Comparison of ENCODE assay signal across 12 cellular contexts in the genomic region with DNA sequence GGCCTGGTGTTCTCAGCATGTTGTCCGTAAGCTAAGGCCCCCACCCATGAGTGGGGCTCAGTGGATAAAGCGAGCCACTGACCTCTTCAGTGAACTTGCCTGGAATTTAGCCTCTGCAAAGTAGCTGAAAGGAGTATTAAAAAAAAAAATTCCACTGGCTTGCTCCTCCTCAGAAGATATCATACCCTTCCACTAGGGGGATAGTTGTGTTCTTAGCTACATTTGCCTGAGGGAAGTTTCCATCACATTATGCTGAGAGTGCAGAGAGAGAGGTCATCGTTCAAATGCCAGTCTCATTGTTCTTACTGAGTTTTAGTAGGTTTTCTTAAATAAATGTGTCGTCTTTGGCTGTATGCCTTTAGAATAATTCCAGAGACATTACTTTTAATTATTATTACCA.
DNase-seq lines count a peak whose midpoint lies in the region; ATAC-seq and TF ChIP-seq lines count a peak whose summit lies in the region.
"Had no signal": no experiment of that assay in that cellular context is flagged by ENCODE, and none has a peak within 500 bp of the region (broad histone marks: within the 10 kb centered on the region; RNA-seq: fewer than 3 reads in every experiment).

No MANE protein-coding gene starts in this region.

- H3K27me3 Mint-ChIP-seq in endothelial cell (ENCODE audit: unreplicated experiment) (peaks cover 2% of the 10 kb centered on the region), mesothelial cell of epicardium (ENCODE audit: low read depth) (no peaks in the 10 kb centered on the region)

- H3K9me3 Mint-ChIP-seq in endothelial cell (ENCODE audit: unreplicated experiment) (no peaks in the 10 kb centered on the region), mesothelial cell of epicardium (peaks cover 18% of the 10 kb centered on the region)
- peaks cover 20% of the 10 kb centered on the region for H3K9me3 Mint-ChIP-seq in stimulated activated effector memory CD8-positive, alpha-beta T cell treated with anti-CD3 and anti-CD28 coated beads, Interleukin-12 subunit alpha, Interleukin-12 subunit beta, amount 100 ng/mL, for 72 hours

- H3K4me3 Mint-ChIP-seq in endothelial cell (ENCODE audit: unreplicated experiment) (no peak overlapping the region), mesothelial cell of epicardium (no peak overlapping the region)
- no peak overlapping the region for H3K4me3 Mint-ChIP-seq in stimulated activated effector memory CD8-positive, alpha-beta T cell treated with anti-CD3 and anti-CD28 coated beads, Interleukin-12 subunit alpha, Interleukin-12 subunit beta, amount 100 ng/mL, for 72 hours
- H3K4me3 Mint-ChIP-seq: activated CD8-positive, alpha-beta T cell treated with anti-CD3 and anti-CD28 coated beads, Interleukin-2, amount 10 ng/mL, durations not matched to agents 7 days and 5 days; CD14-positive monocyte had no signal

- ATAC-seq in GM18867 (IDR thresholded peaks at IDR 0.05; ENCODE audit: unreplicated experiment) (peak; percentile 62), GM21526 (IDR thresholded peaks at IDR 0.05; ENCODE audit: low FRiP score, unreplicated experiment) (no peak), HG03097 (IDR thresholded peaks at IDR 0.05; ENCODE audit: low FRiP score, unreplicated experiment) (no peak)
- no peak for ATAC-seq in stimulated activated effector memory CD8-positive, alpha-beta T cell treated with anti-CD3 and anti-CD28 coated beads, Interleukin-12 subunit alpha, Interleukin-12 subunit beta, amount 100 ng/mL, for 72 hours
- ATAC-seq: activated CD8-positive, alpha-beta T cell treated with anti-CD3 and anti-CD28 coated beads, Interleukin-2, amount 10 ng/mL, durations not matched to agents 7 days and 5 days; K562 had no signal

- TF ChIP-seq CTCF in endothelial cell (IDR thresholded peaks at IDR 0.05; ENCODE audit: unreplicated experiment) (peak; percentile 66), mesothelial cell of epicardium (IDR thresholded peaks at IDR 0.05; ENCODE audit: unreplicated experiment) (no peak)

- H3K4me1 Mint-ChIP-seq in endothelial cell (ENCODE audit: unreplicated experiment) (no peaks in the 10 kb centered on the region), mesothelial cell of epicardium (peaks cover 6% of the 10 kb centered on the region)
- H3K4me1 Mint-ChIP-seq in stimulated activated effector memory CD8-positive, alpha-beta T cell treated with anti-CD3 and anti-CD28 coated beads, Interleukin-12 subunit alpha, Interleukin-12 subunit beta, amount 100 ng/mL, for 72 hours: no peaks in the 10 kb centered on the region
- H3K4me1 Mint-ChIP-seq: CD14-positive monocyte had no signal

- DNase-seq in A172 (ENCODE audit: low spot score): peak; percentile 0
- peak; percentile 94 for DNase-seq in NCI-H69 (lab: John Stamatoyannopoulos, UW)
- DNase-seq in endothelial cell (ENCODE audit: low spot score): no peak
- DNase-seq in mesothelial cell of epicardium (ENCODE audit: low spot score in 2 of 2, unreplicated experiment in 2 of 2): no peak
- DNase-seq in stimulated activated effector memory CD8-positive, alpha-beta T cell treated with anti-CD3 and anti-CD28 coated beads, Interleukin-12 subunit alpha, Interleukin-12 subunit beta, amount 100 ng/mL, for 72 hours (ENCODE audit: low spot score in 2 of 2): no peak
- DNase-seq: activated CD8-positive, alpha-beta T cell treated with anti-CD3 and anti-CD28 coated beads, Interleukin-2, amount 10 ng/mL, durations not matched to agents 7 days and 5 days; midbrain had no signal

- H3K27ac Mint-ChIP-seq in endothelial cell (ENCODE audit: unreplicated experiment) (no peak overlapping the region), mesothelial cell of epicardium (no peak overlapping the region)
- no peak overlapping the region for H3K27ac Mint-ChIP-seq in stimulated activated effector memory CD8-positive, alpha-beta T cell treated with anti-CD3 and anti-CD28 coated beads, Interleukin-12 subunit alpha, Interleukin-12 subunit beta, amount 100 ng/mL, for 72 hours
- H3K27ac Mint-ChIP-seq: activated CD8-positive, alpha-beta T cell treated with anti-CD3 and anti-CD28 coated beads, Interleukin-2, amount 10 ng/mL, durations not matched to agents 7 days and 5 days; CD14-positive monocyte had no signal

- no peaks in the 10 kb centered on the region for H3K36me3 Mint-ChIP-seq in endothelial cell (ENCODE audit: low read depth, unreplicated experiment)
- peaks cover 3% of the 10 kb centered on the region for H3K36me3 Mint-ChIP-seq in mesothelial cell of epicardium
- H3K36me3 Mint-ChIP-seq in stimulated activated effector memory CD8-positive, alpha-beta T cell treated with anti-CD3 and anti-CD28 coated beads, Interleukin-12 subunit alpha, Interleukin-12 subunit beta, amount 100 ng/mL, for 72 hours: no peaks in the 10 kb centered on the region
- H3K36me3 Mint-ChIP-seq: CD14-positive monocyte had no signal

Comparison
In these comparisons a context has a peak if more than half of its experiments do, and no peak if none do; other contexts are left out.
1. DNase-seq: peak in A172 (single experiment) and NCI-H69 (single experiment); none in endothelial cell (single experiment), mesothelial cell of epicardium (0 of 2) and stimulated activated effector memory CD8-positive, alpha-beta T cell treated with anti-CD3 and anti-CD28 coated beads, Interleukin-12 subunit alpha, Interleukin-12 subunit beta, amount 100 ng/mL, for 72 hours (0 of 2).